ENCODE assay signal across 9 cellular contexts in the genomic region with DNA sequence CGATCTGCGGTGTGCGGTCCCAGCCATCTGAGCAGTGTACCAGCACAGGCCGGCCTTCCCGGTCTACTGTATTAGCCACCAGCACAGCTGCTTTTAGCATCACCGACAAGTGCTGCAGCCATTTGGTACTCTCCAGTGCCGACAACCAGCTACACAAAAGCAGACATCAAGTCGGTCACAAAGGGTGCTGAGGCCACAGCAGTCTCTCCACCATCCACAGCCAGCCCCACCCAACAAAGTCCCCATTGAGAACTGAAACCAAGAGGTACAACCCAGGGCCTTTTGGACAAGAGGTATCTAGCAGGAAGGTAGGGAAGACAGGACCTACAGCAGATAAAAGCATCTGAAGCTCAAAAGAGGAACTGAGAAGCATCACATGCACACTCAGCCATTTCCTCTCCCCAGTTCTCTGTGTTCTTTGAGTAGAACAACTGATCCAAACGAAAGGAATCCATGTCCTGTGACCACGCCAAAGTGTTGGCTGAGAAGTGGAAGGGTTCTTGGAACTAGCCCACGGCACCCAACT. TPM values are rescaled to one million over a fixed set of nuclear protein-coding genes. Genes with fewer than 3 reads are reported as not detected.
DNase-seq lines count a peak whose midpoint lies in the region; ATAC-seq lines count a peak whose summit lies in the region.
"Had no signal": no experiment of that assay in that cellular context is flagged by ENCODE, and none has a peak within 500 bp of the region (broad histone marks: within the 10 kb centered on the region; RNA-seq: fewer than 3 reads in every experiment).

No MANE protein-coding gene starts in this region.

- no peak overlapping the region for H3K27ac Mint-ChIP-seq in activated CD8-positive, alpha-beta memory T cell treated with anti-CD3 and anti-CD28 coated beads, Interleukin-2, amount 10 ng/mL, durations not matched to agents 7 days and 5 days
- H3K27ac Mint-ChIP-seq in stimulated activated effector memory CD8-positive, alpha-beta T cell treated with anti-CD3 and anti-CD28 coated beads, Interleukin-12 subunit alpha, Interleukin-12 subunit beta, amount 100 ng/mL, for 72 hours, result peak overlapping the region; percentile 83

- peaks cover 6% of the 10 kb centered on the region for H3K4me1 Mint-ChIP-seq in activated CD8-positive, alpha-beta memory T cell treated with anti-CD3 and anti-CD28 coated beads, Interleukin-2, amount 10 ng/mL, durations not matched to agents 7 days and 5 days
- peaks cover 9% of the 10 kb centered on the region for H3K4me1 Mint-ChIP-seq in stimulated activated effector memory CD8-positive, alpha-beta T cell treated with anti-CD3 and anti-CD28 coated beads, Interleukin-12 subunit alpha, Interleukin-12 subunit beta, amount 100 ng/mL, for 72 hours

- no peaks in the 10 kb centered on the region for H3K27me3 Mint-ChIP-seq in activated CD8-positive, alpha-beta memory T cell treated with anti-CD3 and anti-CD28 coated beads, Interleukin-2, amount 10 ng/mL, durations not matched to agents 7 days and 5 days

- no peak for ATAC-seq in activated CD8-positive, alpha-beta memory T cell treated with anti-CD3 and anti-CD28 coated beads, Interleukin-2, amount 10 ng/mL, durations not matched to agents 7 days and 5 days
- ATAC-seq in HG02884 (IDR thresholded peaks at IDR 0.05; ENCODE audit: unreplicated experiment), result peak; percentile 98
- ATAC-seq in stimulated activated effector memory CD8-positive, alpha-beta T cell treated with anti-CD3 and anti-CD28 coated beads, Interleukin-12 subunit alpha, Interleukin-12 subunit beta, amount 100 ng/mL, for 72 hours, result no peak

- H3K4me3 Mint-ChIP-seq in activated CD8-positive, alpha-beta memory T cell treated with anti-CD3 and anti-CD28 coated beads, Interleukin-2, amount 10 ng/mL, durations not matched to agents 7 days and 5 days, result no peak overlapping the region
- no peak overlapping the region for H3K4me3 Mint-ChIP-seq in stimulated activated effector memory CD8-positive, alpha-beta T cell treated with anti-CD3 and anti-CD28 coated beads, Interleukin-12 subunit alpha, Interleukin-12 subunit beta, amount 100 ng/mL, for 72 hours

- H3K9me3 Mint-ChIP-seq in activated CD8-positive, alpha-beta memory T cell treated with anti-CD3 and anti-CD28 coated beads, Interleukin-2, amount 10 ng/mL, durations not matched to agents 7 days and 5 days (ENCODE audit: low read depth), result no peaks in the 10 kb centered on the region
- H3K9me3 Mint-ChIP-seq in stimulated activated effector memory CD8-positive, alpha-beta T cell treated with anti-CD3 and anti-CD28 coated beads, Interleukin-12 subunit alpha, Interleukin-12 subunit beta, amount 100 ng/mL, for 72 hours, result no peaks in the 10 kb centered on the region

- DNase-seq in activated CD8-positive, alpha-beta memory T cell treated with anti-CD3 and anti-CD28 coated beads, Interleukin-2, amount 50 U/mL, for 48 hours, result peak; percentile 30
- no peak for DNase-seq in activated CD8-positive, alpha-beta memory T cell treated with anti-CD3 and anti-CD28 coated beads, Interleukin-2, amount 10 ng/mL, durations not matched to agents 7 days and 5 days
- DNase-seq in NOMO-1 treated with dmso at 0.1 percent for 144 hours (lab: John Stamatoyannopoulos, UW; ENCODE audit: unreplicated experiment) (peak; percentile 29), kidney glomerular epithelial cell (lab: John Stamatoyannopoulos, UW) (no peak), NCI-H146 (lab: John Stamatoyannopoulos, UW) (no peak), AG20443 (ENCODE audit: low spot score) (no peak)
- DNase-seq in stimulated activated effector memory CD8-positive, alpha-beta T cell treated with anti-CD3 and anti-CD28 coated beads, Interleukin-12 subunit alpha, Interleukin-12 subunit beta, amount 100 ng/mL, for 72 hours (ENCODE audit: low spot score in 2 of 2), result no peak
- DNase-seq: T-helper 9 cell had no signal

- H3K36me3 Mint-ChIP-seq in activated CD8-positive, alpha-beta memory T cell treated with anti-CD3 and anti-CD28 coated beads, Interleukin-2, amount 10 ng/mL, durations not matched to agents 7 days and 5 days, result peaks cover 37% of the 10 kb centered on the region
- peaks cover 97% of the 10 kb centered on the region for H3K36me3 Mint-ChIP-seq in stimulated activated effector memory CD8-positive, alpha-beta T cell treated with anti-CD3 and anti-CD28 coated beads, Interleukin-12 subunit alpha, Interleukin-12 subunit beta, amount 100 ng/mL, for 72 hours

- CTCF ChIA-PET in activated CD8-positive, alpha-beta memory T cell treated with anti-CD3 and anti-CD28 coated beads, Interleukin-2, amount 10 ng/mL, durations not matched to agents 7 days and 5 days (lab: Charles Lee), result no interaction called here

RNA-seq across cellular contexts. Expression of a gene that starts 9.5 kb away (rescaled TPM):
- total RNA-seq in activated CD8-positive, alpha-beta memory T cell treated with anti-CD3 and anti-CD28 coated beads, Interleukin-2, amount 10 ng/mL, durations not matched to agents 7 days and 5 days, result 10 to 100 TPM; 57.9 to 63.8 TPM

RNA-seq across cellular contexts. Expression of a gene that starts 16.7 kb away (rescaled TPM):
- under 1 TPM; 0.41 to 0.61 TPM for total RNA-seq in activated CD8-positive, alpha-beta memory T cell treated with anti-CD3 and anti-CD28 coated beads, Interleukin-2, amount 10 ng/mL, durations not matched to agents 7 days and 5 days

Comparison
In these comparisons a context has a peak if more than half of its experiments do, and no peak if none do; other contexts are left out.
1. DNase-seq: peak in activated CD8-positive, alpha-beta memory T cell treated with anti-CD3 and anti-CD28 coated beads, Interleukin-2, amount 50 U/mL, for 48 hours (single experiment) and NOMO-1 treated with dmso at 0.1 percent for 144 hours (single experiment); none in activated CD8-positive, alpha-beta memory T cell treated with anti-CD3 and anti-CD28 coated beads, Interleukin-2, amount 10 ng/mL, durations not matched to agents 7 days and 5 days (single experiment), stimulated activated effector memory CD8-positive, alpha-beta T cell treated with anti-CD3 and anti-CD28 coated beads, Interleukin-12 subunit alpha, Interleukin-12 subunit beta, amount 100 ng/mL, for 72 hours (0 of 2), kidney glomerular epithelial cell (single experiment), NCI-H146 (single experiment) and AG20443 (single experiment).